In genomic region chr19:36309759-36310158, GRCh38 we compare ENCODE assay signal across 7 cellular contexts.
A peak's percentile ranks its signal among the peaks of the same experiment; 100 is the strongest.
DNase-seq lines count a peak whose midpoint lies in the region; ATAC-seq and TF ChIP-seq lines count a peak whose summit lies in the region.
"Not testable (repeated sequence)": the region's sequence is repeated elsewhere in the genome, so short reads cannot be mapped to it uniquely, and the experiment has no call there.

No MANE protein-coding gene starts in this region.

- H3K9me3 Mint-ChIP-seq in activated T-cell treated with anti-CD3 and anti-CD28 coated beads, Interleukin-2, amount 50 U/mL, for 4 hours; activated naive CD8-positive, alpha-beta T cell treated with anti-CD3 and anti-CD28 coated beads, Interleukin-2, amount 50 U/mL, for 24 hours; immature natural killer cell: not testable (repeated sequence)

- H3K27me3 Mint-ChIP-seq in activated T-cell treated with anti-CD3 and anti-CD28 coated beads, Interleukin-2, amount 50 U/mL, for 4 hours (ENCODE audit: low read depth); activated naive CD8-positive, alpha-beta T cell treated with anti-CD3 and anti-CD28 coated beads, Interleukin-2, amount 50 U/mL, for 24 hours; immature natural killer cell (ENCODE audit: low read depth in 3 of 3): not testable (repeated sequence)

- intact Hi-C loops in esophagus squamous epithelium (cut with DNase I): not testable (repeated sequence)

- 86 to 94% methylated on average over 2 to 4 of the region's 23 CpGs for WGBS in esophagus squamous epithelium, 2 donors

- not testable (repeated sequence) for H3K9me3 ChIP-seq in BLaER1; SU-DHL-6 (ENCODE audit: insufficient read depth, low read length); esophagus squamous epithelium

- not testable (repeated sequence) for H4K20me1 ChIP-seq in BLaER1; SU-DHL-6 (ENCODE audit: low read depth, low read length)

- not testable (repeated sequence) for H3K4me1 ChIP-seq in BLaER1, esophagus squamous epithelium

- not testable (repeated sequence) for H2AFZ ChIP-seq in SU-DHL-6 (ENCODE audit: low read depth, low read length, severe bottlenecking)

- H3K27me3 ChIP-seq in BLaER1; SU-DHL-6 (ENCODE audit: low read length); esophagus squamous epithelium: not testable (repeated sequence)

- H3K36me3 ChIP-seq in BLaER1; SU-DHL-6 (ENCODE audit: low read length); esophagus squamous epithelium: not testable (repeated sequence)

- not testable (repeated sequence) for H3F3A ChIP-seq in SU-DHL-6 (ENCODE audit: insufficient read depth)

- TF ChIP-seq POLR2A in esophagus squamous epithelium (IDR thresholded peaks at IDR 0.05): not testable (repeated sequence)

- H3K4me2 ChIP-seq in BLaER1 (peak overlapping the region; percentile 49), SU-DHL-6 (ENCODE audit: low read depth, low read length, poor library complexity, severe bottlenecking) (peak overlapping the region; percentile 43)

- H3K36me3 Mint-ChIP-seq in activated T-cell treated with anti-CD3 and anti-CD28 coated beads, Interleukin-2, amount 50 U/mL, for 4 hours (ENCODE audit: insufficient read depth); activated naive CD8-positive, alpha-beta T cell treated with anti-CD3 and anti-CD28 coated beads, Interleukin-2, amount 50 U/mL, for 24 hours (ENCODE audit: low read depth); immature natural killer cell: not testable (repeated sequence)

- H3K4me1 Mint-ChIP-seq in activated T-cell treated with anti-CD3 and anti-CD28 coated beads, Interleukin-2, amount 50 U/mL, for 4 hours (ENCODE audit: low read depth); activated naive CD8-positive, alpha-beta T cell treated with anti-CD3 and anti-CD28 coated beads, Interleukin-2, amount 50 U/mL, for 24 hours; immature natural killer cell: not testable (repeated sequence)

- not testable (repeated sequence) for H3K27ac Mint-ChIP-seq in activated naive CD8-positive, alpha-beta T cell treated with anti-CD3 and anti-CD28 coated beads, Interleukin-2, amount 50 U/mL, for 24 hours
- peak overlapping the region in 1 of 6 donors; percentile 40 for H3K27ac Mint-ChIP-seq in immature natural killer cell

- H3K79me2 ChIP-seq in SU-DHL-6 (ENCODE audit: insufficient read depth, low read length): not testable (repeated sequence)

- not testable (repeated sequence) for DNase-seq in activated T-cell treated with anti-CD3 and anti-CD28 coated beads, Interleukin-2, amount 50 U/mL, for 4 hours; activated naive CD8-positive, alpha-beta T cell treated with anti-CD3 and anti-CD28 coated beads, Interleukin-2, amount 50 U/mL, for 24 hours; esophagus squamous epithelium (lab: John Stamatoyannopoulos, UW); immature natural killer cell; skeletal muscle cell (ENCODE audit: low read depth)

- H3K4me3 ChIP-seq in BLaER1 (peak overlapping the region; percentile 63), esophagus squamous epithelium (peak overlapping the region in 3 of 4 donors; percentile 10 to 55 (median 23)), skeletal muscle cell (ENCODE audit: low read depth, low read length) (peak overlapping the region; percentile 22)
- not testable (repeated sequence) for H3K4me3 ChIP-seq in SU-DHL-6 (ENCODE audit: insufficient read depth, low read length, poor library complexity, severe bottlenecking)

- H3K9ac ChIP-seq in BLaER1 (peak overlapping the region; percentile 58; the same call in 1 of the 2 replicates), SU-DHL-6 (ENCODE audit: low read length) (peak overlapping the region; percentile 38)

- not testable (repeated sequence) for H3K27ac ChIP-seq in BLaER1; SU-DHL-6 (ENCODE audit: low read depth, low read length); esophagus squamous epithelium

- not testable (repeated sequence) for ATAC-seq in activated T-cell treated with anti-CD3 and anti-CD28 coated beads, Interleukin-2, amount 50 U/mL, for 4 hours; activated naive CD8-positive, alpha-beta T cell treated with anti-CD3 and anti-CD28 coated beads, Interleukin-2, amount 50 U/mL, for 24 hours

- not testable (repeated sequence) for TF ChIP-seq CTCF in SU-DHL-6 (IDR thresholded peaks at IDR 0.05; ENCODE audit: insufficient read depth, low read length, poor library complexity, severe bottlenecking); esophagus squamous epithelium (IDR thresholded peaks at IDR 0.05)

- peak overlapping the region; percentile 42 for H3K4me3 Mint-ChIP-seq in activated T-cell treated with anti-CD3 and anti-CD28 coated beads, Interleukin-2, amount 50 U/mL, for 4 hours
- peak overlapping the region; percentile 40 for H3K4me3 Mint-ChIP-seq in activated naive CD8-positive, alpha-beta T cell treated with anti-CD3 and anti-CD28 coated beads, Interleukin-2, amount 50 U/mL, for 24 hours
- peak overlapping the region in 4 of 5 donors; percentile 45 to 74 (median 67) for H3K4me3 Mint-ChIP-seq in immature natural killer cell

- H3K9me2 ChIP-seq in SU-DHL-6 (replicated peaks; ENCODE audit: insufficient read depth, low read length): not testable (repeated sequence)
